ENCODE assay signal across 8 cellular contexts in the genomic region with DNA sequence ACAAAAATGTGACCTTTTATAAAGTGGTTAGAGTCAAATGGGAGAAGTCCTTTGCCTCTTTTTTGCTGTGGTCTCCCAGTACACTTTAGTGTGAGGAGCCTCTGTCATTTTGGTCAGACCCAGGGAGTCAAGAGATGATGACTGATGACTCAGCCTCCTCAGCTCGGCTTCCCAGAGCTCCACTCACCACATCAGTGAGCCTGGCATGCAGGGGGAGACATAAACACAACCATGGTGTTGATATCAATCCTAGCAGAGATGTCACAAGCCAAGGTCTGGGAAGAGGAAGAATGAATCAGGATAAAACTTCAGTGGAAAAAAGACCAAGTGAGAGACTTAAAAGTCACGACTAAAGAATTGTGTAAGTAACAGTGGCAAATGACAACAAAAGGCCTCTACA. TPM values are rescaled to one million over a fixed set of nuclear protein-coding genes. Genes with fewer than 3 reads are reported as not detected.
DNase-seq lines count a peak whose midpoint lies in the region; ATAC-seq and TF ChIP-seq lines count a peak whose summit lies in the region.

No MANE protein-coding gene starts in this region.

- H3K27me3 ChIP-seq in left lung (no peaks in the 10 kb centered on the region), esophagus squamous epithelium (no peaks in the 10 kb centered on the region)

- DNase-seq in AG09309 (ENCODE audit: low read depth) (peak; percentile 96), HS-5 (ENCODE audit: low read depth) (peak; percentile 90), astrocyte of the hippocampus (ENCODE audit: low read depth, low spot score) (peak; percentile 98), left lung (peak in 1 of 2 donors; percentile 64), GDM1 (lab: John Stamatoyannopoulos, UW) (no peak), esophagus squamous epithelium (lab: John Stamatoyannopoulos, UW) (no peak)

- peak overlapping the region in 1 of 2 donors; percentile 26 for H3K27ac ChIP-seq in left lung
- peak overlapping the region in 1 of 4 donors; percentile 50 for H3K27ac ChIP-seq in esophagus squamous epithelium

- TF ChIP-seq CTCF in AG09309 (IDR thresholded peaks at IDR 0.05; ENCODE audit: control insufficient read depth, insufficient read depth, low read depth, low read length, missing control alignments) (peak; percentile 28), left lung (IDR thresholded peaks at IDR 0.05) (no peak), esophagus squamous epithelium (IDR thresholded peaks at IDR 0.05) (no peak)

- H3K9me3 ChIP-seq in left lung (no peaks in the 10 kb centered on the region), esophagus squamous epithelium (no peaks in the 10 kb centered on the region)

- no peak for TF ChIP-seq POLR2A in esophagus squamous epithelium (IDR thresholded peaks at IDR 0.05)

- peak; percentile 84 for ATAC-seq in left lung
- no peak for ATAC-seq in HG02970 (IDR thresholded peaks at IDR 0.05; ENCODE audit: low FRiP score, unreplicated experiment)
- ATAC-seq in GM21515 (IDR thresholded peaks at IDR 0.05; ENCODE audit: unreplicated experiment): no peak

- 9 to 32% methylated on average over 2 of the region's 2 CpGs for WGBS in esophagus squamous epithelium, 2 donors

- H3K4me3 ChIP-seq in AG09309 (ENCODE audit: control insufficient read depth, low read depth, low read length) (no peak overlapping the region), left lung (no peak overlapping the region), esophagus squamous epithelium (no peak overlapping the region)

- intact Hi-C loops in left lung (cut with DNase I) (no loop called here), esophagus squamous epithelium (cut with DNase I) (no loop called here)

- H3K36me3 ChIP-seq in left lung: no peaks in the 10 kb centered on the region
- no peaks in the 10 kb centered on the region for H3K36me3 ChIP-seq in esophagus squamous epithelium

- H3K4me1 ChIP-seq in left lung (peaks cover 0 to 9% of the 10 kb centered on the region in 2 donors), esophagus squamous epithelium (peaks cover 0 to 12% (median 8%) of the 10 kb centered on the region in 3 donors)

RNA-seq across cellular contexts. Expression of a gene that starts 50.1 kb away (rescaled TPM):
- total RNA-seq in left lung (10 to 100 TPM; 27.6 to 33.6 TPM), esophagus squamous epithelium (10 to 100 TPM in 3 of 4 donors, 1 to 10 TPM in 1; 7.2 to 32.8 (median 19.0) TPM)

Comparison
In these comparisons a context has a peak if more than half of its experiments do, and no peak if none do; other contexts are left out.
1. DNase-seq: peak in AG09309 (single experiment), HS-5 (single experiment) and astrocyte of the hippocampus (single experiment); none in GDM1 (single experiment) and esophagus squamous epithelium (single experiment).